Comparison of ENCODE assay signal across 1 cellular context in the genomic region with DNA sequence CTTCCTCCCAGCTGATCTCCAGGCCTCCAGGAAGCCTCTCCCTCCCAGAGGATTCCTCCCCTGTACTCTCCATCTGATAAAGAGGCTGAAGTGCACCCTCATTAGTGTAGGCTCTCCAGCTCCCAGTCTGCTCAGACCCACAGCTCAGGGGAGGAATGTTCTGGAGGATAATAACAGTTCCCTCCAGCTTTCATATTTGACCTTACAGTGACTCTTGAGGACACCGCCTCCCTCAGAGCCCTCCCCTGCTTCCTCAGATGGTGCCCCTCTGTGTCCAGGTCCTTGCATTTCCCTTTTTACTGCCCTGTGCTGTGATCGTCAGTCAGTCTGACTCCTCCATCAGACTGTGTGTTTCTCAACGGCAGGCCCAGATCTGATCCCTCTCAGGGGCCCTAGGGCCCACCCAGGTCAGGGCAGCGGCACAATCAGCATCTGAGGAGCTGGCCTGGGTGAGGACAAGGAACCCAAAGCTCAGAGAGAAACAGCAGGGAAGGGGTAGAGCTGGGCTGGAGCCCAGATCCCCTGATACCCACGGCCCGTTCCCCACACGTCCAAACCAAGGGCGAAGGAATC.
TF ChIP-seq lines count a peak whose summit lies in the region.

No MANE protein-coding gene starts in this region.

TF ChIP-seq in SK-N-SH, 30 proteins besides CTCF, POLR2A, EP300 and RAD21 (continued from another document):
- TF ChIP-seq, protein P1, sequence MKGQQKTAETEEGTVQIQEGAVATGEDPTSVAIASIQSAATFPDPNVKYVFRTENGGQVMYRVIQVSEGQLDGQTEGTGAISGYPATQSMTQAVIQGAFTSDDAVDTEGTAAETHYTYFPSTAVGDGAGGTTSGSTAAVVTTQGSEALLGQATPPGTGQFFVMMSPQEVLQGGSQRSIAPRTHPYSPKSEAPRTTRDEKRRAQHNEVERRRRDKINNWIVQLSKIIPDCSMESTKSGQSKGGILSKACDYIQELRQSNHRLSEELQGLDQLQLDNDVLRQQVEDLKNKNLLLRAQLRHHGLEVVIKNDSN (IDR thresholded peaks at IDR 0.05; ENCODE audit: borderline replicate concordance, low read depth): no peak
- TF ChIP-seq, protein P2, sequence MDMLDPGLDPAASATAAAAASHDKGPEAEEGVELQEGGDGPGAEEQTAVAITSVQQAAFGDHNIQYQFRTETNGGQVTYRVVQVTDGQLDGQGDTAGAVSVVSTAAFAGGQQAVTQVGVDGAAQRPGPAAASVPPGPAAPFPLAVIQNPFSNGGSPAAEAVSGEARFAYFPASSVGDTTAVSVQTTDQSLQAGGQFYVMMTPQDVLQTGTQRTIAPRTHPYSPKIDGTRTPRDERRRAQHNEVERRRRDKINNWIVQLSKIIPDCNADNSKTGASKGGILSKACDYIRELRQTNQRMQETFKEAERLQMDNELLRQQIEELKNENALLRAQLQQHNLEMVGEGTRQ (IDR thresholded peaks at IDR 0.05; ENCODE audit: borderline replicate concordance, low read depth, low read length): no peak
- TF ChIP-seq, protein P3, sequence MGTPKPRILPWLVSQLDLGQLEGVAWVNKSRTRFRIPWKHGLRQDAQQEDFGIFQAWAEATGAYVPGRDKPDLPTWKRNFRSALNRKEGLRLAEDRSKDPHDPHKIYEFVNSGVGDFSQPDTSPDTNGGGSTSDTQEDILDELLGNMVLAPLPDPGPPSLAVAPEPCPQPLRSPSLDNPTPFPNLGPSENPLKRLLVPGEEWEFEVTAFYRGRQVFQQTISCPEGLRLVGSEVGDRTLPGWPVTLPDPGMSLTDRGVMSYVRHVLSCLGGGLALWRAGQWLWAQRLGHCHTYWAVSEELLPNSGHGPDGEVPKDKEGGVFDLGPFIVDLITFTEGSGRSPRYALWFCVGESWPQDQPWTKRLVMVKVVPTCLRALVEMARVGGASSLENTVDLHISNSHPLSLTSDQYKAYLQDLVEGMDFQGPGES (IDR thresholded peaks at IDR 0.05; ENCODE audit: low read depth, low read length): no peak
- TF ChIP-seq RFX5 (IDR thresholded peaks at IDR 0.05; ENCODE audit: low read length): no peak
